In the genomic region with DNA sequence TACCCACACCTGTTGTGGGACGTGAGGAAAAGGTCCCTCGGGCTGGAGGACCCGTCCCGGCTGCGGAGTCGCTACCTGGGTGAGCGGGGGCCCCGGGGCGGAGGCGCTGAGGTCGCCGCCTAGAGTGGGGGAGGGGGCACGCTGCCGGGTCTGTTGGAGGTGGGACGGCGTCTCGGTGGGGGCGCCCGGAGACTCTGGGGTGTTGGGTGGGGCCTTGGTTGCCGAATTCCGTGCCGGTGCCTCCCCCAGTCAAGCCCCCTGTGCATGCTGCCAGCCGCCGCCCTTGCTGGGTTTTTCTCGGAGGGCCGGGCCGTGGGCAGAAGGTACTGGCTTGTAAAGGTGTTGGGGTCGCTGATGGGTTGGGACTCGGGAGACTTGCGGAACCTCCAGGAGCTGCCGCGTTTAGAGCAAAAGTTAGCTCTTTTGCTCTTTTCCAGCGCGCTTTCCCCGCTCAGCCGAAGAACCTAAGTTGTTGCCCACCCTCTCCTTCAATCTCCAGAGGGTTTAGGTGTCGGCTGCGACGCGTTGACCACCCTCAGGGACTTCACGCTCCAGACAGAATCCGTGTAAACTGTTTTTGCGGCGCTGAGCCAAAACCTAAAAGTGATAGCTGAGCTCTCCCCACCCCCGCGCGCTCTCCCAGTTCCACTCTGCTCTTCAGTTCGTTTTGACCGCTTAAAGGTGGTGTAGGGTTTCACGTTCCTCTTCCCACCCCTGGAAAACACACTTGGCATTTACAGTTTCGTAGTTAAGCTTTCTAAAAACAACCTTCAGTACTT, we compare ENCODE assay signal across 1 cellular context.
A peak's percentile ranks its signal among the peaks of the same experiment; 100 is the strongest.
TF ChIP-seq lines count a peak whose summit lies in the region.

A gene (minus strand): TSS at position 143 of the 779 bp plus-strand sequence. CDS start 1,231 bp downstream, outside the sequence.

TF ChIP-seq in HEK293, 187 proteins besides CTCF, POLR2A, EP300 and RAD21 (continued from another document and continues in another):
- TF ChIP-seq ZNF341 (tag by site-specific recombination; IDR thresholded peaks at IDR 0.05; ENCODE audit: low read depth) (peak; percentile 38), ZNF404 (tag by site-specific recombination; IDR thresholded peaks at IDR 0.05) (no peak), ZFHX2 (tag by site-specific recombination; conservative IDR thresholded peaks at IDR 0.05) (peak; percentile 12; the same call in 1 of the 2 replicates), ZNF596 (tag by site-specific recombination; IDR thresholded peaks at IDR 0.05) (no peak; the same call in 1 of the 2 replicates), ZFP3 (tag by site-specific recombination; IDR thresholded peaks at IDR 0.05; ENCODE audit: low read depth) (no peak), ZNF544 (tag by site-specific recombination; IDR thresholded peaks at IDR 0.05) (no peak), ZBTB17 (tag by site-specific recombination; IDR thresholded peaks at IDR 0.05) (peak; percentile 68), SCRT1 (tag by site-specific recombination; IDR thresholded peaks at IDR 0.05; ENCODE audit: borderline replicate concordance) (peak; percentile 39; the same call in 1 of the 2 replicates), MZF1 (tag by site-specific recombination; IDR thresholded peaks at IDR 0.05; ENCODE audit: borderline replicate concordance) (peak; percentile 15; the same call in 1 of the 2 replicates), ZNF211 (tag by site-specific recombination; IDR thresholded peaks at IDR 0.05; ENCODE audit: low read depth) (no peak), ZNF366 (tag by site-specific recombination; conservative IDR thresholded peaks at IDR 0.05) (peak; percentile 83), ZNF623 (tag by site-specific recombination; IDR thresholded peaks at IDR 0.05) (no peak), ZNF394 (tag by site-specific recombination; IDR thresholded peaks at IDR 0.05; ENCODE audit: borderline replicate concordance) (peak; percentile 44; the same call in 1 of the 2 replicates), ZNF501 (tag by site-specific recombination; IDR thresholded peaks at IDR 0.05) (peak; percentile 15; the same call in 1 of the 2 replicates), IKZF3 (tag by site-specific recombination; IDR thresholded peaks at IDR 0.05) (peak; percentile 97), GLIS1 (tag by site-specific recombination; IDR thresholded peaks at IDR 0.05) (peak; percentile 53), PRDM1 (tag by site-specific recombination; IDR thresholded peaks at IDR 0.05) (peak; percentile 97), SP7 (tag by site-specific recombination; IDR thresholded peaks at IDR 0.05) (peak; percentile 54), ZNF24 (tag by site-specific recombination; IDR thresholded peaks at IDR 0.05) (0 out of 2 replicates have a peak, but pooled peaks have one; percentile 26), ZNF335 (tag by site-specific recombination; conservative IDR thresholded peaks at IDR 0.05) (peak; percentile 86), ZNF610 (tag by site-specific recombination; IDR thresholded peaks at IDR 0.05; ENCODE audit: borderline replicate concordance) (peak; percentile 46; the same call in 1 of the 2 replicates), ZNF23 (tag by site-specific recombination; IDR thresholded peaks at IDR 0.05; ENCODE audit: borderline replicate concordance) (no peak), BCL11B (tag by site-specific recombination; IDR thresholded peaks at IDR 0.05; ENCODE audit: low read depth) (0 out of 2 replicates have a peak, but pooled peaks have one; percentile 15), WT1 (tag by site-specific recombination; IDR thresholded peaks at IDR 0.05) (no peak; the same call in 1 of the 2 replicates), ZNF433 (tag by site-specific recombination; IDR thresholded peaks at IDR 0.05; ENCODE audit: low read depth) (no peak), ZNF530 (tag by site-specific recombination; IDR thresholded peaks at IDR 0.05; ENCODE audit: low read depth) (no peak), ZFP69B (tag by site-specific recombination; IDR thresholded peaks at IDR 0.05) (no peak), GFI1B (tag by site-specific recombination; IDR thresholded peaks at IDR 0.05) (0 out of 2 replicates have a peak, but pooled peaks have one; percentile 16), ZNF600 (tag by site-specific recombination; IDR thresholded peaks at IDR 0.05) (peak; percentile 93), ZNF555 (tag by site-specific recombination; conservative IDR thresholded peaks at IDR 0.05) (no peak), ZNF558 (tag by site-specific recombination; IDR thresholded peaks at IDR 0.05) (peak; percentile 16; the same call in 1 of the 2 replicates), ZNF423 (tag by site-specific recombination; IDR thresholded peaks at IDR 0.05) (peak; percentile 19; the same call in 1 of the 2 replicates), ZNF140 (tag by site-specific recombination; IDR thresholded peaks at IDR 0.05) (no peak), ZNF76 (tag by site-specific recombination; IDR thresholded peaks at IDR 0.05; ENCODE audit: borderline replicate concordance, low read depth) (no peak), ZNF776 (tag by site-specific recombination; IDR thresholded peaks at IDR 0.05; ENCODE audit: borderline replicate concordance) (no peak), ZIC2 (tag by site-specific recombination; IDR thresholded peaks at IDR 0.05) (peak; percentile 9; the same call in 1 of the 2 replicates)
- TF ChIP-seq, protein P1, sequence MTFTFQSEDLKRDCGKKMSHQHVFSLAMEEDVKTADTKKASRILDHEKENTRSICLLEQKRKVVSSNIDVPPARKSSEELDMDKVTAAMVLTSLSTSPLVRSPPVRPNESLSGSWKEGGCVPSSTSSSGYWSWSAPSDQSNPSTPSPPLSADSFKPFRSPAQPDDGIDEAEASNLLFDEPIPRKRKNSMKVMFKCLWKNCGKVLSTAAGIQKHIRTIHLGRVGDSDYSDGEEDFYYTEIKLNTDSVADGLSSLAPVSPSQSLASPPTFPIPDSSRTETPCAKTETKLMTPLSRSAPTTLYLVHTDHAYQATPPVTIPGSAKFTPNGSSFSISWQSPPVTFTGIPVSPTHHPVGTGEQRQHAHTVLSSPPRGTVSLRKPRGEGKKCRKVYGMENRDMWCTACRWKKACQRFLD (tag by site-specific recombination; IDR thresholded peaks at IDR 0.05) = no peak
- TF ChIP-seq, protein P2, sequence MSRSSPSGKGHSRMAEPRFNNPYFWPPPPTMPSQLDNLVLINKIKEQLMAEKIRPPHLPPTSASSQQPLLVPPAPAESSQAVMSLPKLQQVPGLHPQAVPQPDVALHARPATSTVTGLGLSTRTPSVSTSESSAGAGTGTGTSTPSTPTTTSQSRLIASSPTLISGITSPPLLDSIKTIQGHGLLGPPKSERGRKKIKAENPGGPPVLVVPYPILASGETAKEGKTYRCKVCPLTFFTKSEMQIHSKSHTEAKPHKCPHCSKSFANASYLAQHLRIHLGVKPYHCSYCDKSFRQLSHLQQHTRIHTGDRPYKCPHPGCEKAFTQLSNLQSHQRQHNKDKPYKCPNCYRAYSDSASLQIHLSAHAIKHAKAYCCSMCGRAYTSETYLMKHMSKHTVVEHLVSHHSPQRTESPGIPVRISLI (tag by site-specific recombination; IDR thresholded peaks at IDR 0.05) = no peak
- TF ChIP-seq, protein P3, sequence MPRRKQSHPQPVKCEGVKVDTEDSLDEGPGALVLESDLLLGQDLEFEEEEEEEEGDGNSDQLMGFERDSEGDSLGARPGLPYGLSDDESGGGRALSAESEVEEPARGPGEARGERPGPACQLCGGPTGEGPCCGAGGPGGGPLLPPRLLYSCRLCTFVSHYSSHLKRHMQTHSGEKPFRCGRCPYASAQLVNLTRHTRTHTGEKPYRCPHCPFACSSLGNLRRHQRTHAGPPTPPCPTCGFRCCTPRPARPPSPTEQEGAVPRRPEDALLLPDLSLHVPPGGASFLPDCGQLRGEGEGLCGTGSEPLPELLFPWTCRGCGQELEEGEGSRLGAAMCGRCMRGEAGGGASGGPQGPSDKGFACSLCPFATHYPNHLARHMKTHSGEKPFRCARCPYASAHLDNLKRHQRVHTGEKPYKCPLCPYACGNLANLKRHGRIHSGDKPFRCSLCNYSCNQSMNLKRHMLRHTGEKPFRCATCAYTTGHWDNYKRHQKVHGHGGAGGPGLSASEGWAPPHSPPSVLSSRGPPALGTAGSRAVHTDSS (tag by site-specific recombination; IDR thresholded peaks at IDR 0.05) = no peak
- TF ChIP-seq, protein P4, sequence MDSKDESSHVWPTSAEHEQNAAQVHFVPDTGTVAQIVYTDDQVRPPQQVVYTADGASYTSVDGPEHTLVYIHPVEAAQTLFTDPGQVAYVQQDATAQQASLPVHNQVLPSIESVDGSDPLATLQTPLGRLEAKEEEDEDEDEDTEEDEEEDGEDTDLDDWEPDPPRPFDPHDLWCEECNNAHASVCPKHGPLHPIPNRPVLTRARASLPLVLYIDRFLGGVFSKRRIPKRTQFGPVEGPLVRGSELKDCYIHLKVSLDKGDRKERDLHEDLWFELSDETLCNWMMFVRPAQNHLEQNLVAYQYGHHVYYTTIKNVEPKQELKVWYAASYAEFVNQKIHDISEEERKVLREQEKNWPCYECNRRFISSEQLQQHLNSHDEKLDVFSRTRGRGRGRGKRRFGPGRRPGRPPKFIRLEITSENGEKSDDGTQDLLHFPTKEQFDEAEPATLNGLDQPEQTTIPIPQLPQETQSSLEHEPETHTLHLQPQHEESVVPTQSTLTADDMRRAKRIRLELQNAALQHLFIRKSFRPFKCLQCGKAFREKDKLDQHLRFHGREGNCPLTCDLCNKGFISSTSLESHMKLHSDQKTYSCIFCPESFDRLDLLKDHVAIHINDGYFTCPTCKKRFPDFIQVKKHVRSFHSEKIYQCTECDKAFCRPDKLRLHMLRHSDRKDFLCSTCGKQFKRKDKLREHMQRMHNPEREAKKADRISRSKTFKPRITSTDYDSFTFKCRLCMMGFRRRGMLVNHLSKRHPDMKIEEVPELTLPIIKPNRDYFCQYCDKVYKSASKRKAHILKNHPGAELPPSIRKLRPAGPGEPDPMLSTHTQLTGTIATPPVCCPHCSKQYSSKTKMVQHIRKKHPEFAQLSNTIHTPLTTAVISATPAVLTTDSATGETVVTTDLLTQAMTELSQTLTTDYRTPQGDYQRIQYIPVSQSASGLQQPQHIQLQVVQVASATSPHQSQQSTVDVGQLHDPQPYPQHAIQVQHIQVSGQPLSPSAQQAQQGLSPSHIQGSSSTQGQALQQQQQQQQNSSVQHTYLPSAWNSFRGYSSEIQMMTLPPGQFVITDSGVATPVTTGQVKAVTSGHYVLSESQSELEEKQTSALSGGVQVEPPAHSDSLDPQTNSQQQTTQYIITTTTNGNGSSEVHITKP (tag by site-specific recombination; IDR thresholded peaks at IDR 0.05) = peak; percentile 89
- TF ChIP-seq, protein P5, sequence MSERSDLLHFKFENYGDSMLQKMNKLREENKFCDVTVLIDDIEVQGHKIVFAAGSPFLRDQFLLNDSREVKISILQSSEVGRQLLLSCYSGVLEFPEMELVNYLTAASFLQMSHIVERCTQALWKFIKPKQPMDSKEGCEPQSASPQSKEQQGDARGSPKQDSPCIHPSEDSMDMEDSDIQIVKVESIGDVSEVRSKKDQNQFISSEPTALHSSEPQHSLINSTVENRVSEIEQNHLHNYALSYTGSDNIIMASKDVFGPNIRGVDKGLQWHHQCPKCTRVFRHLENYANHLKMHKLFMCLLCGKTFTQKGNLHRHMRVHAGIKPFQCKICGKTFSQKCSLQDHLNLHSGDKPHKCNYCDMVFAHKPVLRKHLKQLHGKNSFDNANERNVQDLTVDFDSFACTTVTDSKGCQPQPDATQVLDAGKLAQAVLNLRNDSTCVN (tag by site-specific recombination; optimal IDR thresholded peaks at IDR 0.05) = peak; percentile 18
- TF ChIP-seq, protein P6, sequence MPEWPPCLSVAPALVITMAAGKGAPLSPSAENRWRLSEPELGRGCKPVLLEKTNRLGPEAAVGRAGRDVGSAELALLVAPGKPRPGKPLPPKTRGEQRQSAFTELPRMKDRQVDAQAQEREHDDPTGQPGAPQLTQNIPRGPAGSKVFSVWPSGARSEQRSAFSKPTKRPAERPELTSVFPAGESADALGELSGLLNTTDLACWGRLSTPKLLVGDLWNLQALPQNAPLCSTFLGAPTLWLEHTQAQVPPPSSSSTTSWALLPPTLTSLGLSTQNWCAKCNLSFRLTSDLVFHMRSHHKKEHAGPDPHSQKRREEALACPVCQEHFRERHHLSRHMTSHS (tag by site-specific recombination; IDR thresholded peaks at IDR 0.05) = no peak
- TF ChIP-seq, protein P7, sequence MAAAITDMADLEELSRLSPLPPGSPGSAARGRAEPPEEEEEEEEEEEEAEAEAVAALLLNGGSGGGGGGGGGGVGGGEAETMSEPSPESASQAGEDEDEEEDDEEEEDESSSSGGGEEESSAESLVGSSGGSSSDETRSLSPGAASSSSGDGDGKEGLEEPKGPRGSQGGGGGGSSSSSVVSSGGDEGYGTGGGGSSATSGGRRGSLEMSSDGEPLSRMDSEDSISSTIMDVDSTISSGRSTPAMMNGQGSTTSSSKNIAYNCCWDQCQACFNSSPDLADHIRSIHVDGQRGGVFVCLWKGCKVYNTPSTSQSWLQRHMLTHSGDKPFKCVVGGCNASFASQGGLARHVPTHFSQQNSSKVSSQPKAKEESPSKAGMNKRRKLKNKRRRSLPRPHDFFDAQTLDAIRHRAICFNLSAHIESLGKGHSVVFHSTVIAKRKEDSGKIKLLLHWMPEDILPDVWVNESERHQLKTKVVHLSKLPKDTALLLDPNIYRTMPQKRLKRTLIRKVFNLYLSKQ (tag by site-specific recombination; IDR thresholded peaks at IDR 0.05; ENCODE audit: borderline replicate concordance) = no peak
- TF ChIP-seq, protein P8, sequence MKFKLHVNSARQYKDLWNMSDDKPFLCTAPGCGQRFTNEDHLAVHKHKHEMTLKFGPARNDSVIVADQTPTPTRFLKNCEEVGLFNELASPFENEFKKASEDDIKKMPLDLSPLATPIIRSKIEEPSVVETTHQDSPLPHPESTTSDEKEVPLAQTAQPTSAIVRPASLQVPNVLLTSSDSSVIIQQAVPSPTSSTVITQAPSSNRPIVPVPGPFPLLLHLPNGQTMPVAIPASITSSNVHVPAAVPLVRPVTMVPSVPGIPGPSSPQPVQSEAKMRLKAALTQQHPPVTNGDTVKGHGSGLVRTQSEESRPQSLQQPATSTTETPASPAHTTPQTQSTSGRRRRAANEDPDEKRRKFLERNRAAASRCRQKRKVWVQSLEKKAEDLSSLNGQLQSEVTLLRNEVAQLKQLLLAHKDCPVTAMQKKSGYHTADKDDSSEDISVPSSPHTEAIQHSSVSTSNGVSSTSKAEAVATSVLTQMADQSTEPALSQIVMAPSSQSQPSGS (tag by site-specific recombination; IDR thresholded peaks at IDR 0.05; ENCODE audit: low read depth) = no peak
- TF ChIP-seq, protein P9, sequence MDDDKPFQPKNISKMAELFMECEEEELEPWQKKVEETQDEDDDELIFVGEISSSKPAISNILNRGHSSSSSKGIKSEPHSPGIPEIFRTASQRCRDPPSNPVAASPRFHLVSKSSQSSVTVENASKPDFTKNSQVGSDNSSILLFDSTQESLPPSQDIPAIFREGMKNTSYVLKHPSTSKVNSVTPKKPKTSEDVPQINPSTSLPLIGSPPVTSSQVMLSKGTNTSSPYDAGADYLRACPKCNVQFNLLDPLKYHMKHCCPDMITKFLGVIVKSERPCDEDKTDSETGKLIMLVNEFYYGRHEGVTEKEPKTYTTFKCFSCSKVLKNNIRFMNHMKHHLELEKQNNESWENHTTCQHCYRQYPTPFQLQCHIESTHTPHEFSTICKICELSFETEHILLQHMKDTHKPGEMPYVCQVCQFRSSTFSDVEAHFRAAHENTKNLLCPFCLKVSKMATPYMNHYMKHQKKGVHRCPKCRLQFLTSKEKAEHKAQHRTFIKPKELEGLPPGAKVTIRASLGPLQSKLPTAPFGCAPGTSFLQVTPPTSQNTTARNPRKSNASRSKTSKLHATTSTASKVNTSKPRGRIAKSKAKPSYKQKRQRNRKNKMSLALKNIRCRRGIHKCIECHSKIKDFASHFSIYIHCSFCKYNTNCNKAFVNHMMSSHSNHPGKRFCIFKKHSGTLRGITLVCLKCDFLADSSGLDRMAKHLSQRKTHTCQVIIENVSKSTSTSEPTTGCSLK (tag by site-specific recombination; IDR thresholded peaks at IDR 0.05) = no peak
